In genomic region chr2:70991142-70991541, GRCh38 we compare ENCODE assay signal across 18 cellular contexts. TPM values are rescaled to one million over a fixed set of nuclear protein-coding genes. Genes with fewer than 3 reads are reported as not detected.
DNase-seq lines count a peak whose midpoint lies in the region; ATAC-seq and TF ChIP-seq lines count a peak whose summit lies in the region.
"Had no signal": no experiment of that assay in that cellular context is flagged by ENCODE, and none has a peak within 500 bp of the region (broad histone marks: within the 10 kb centered on the region; RNA-seq: fewer than 3 reads in every experiment).

No MANE protein-coding gene starts in this region.

- H3K9me3 ChIP-seq in MM.1S (replicated peaks; ENCODE audit: insufficient read depth, low read length): no peaks in the 10 kb centered on the region

- H3K4me1 Mint-ChIP-seq in activated naive CD4-positive, alpha-beta T cell treated with anti-CD3 and anti-CD28 coated beads, Interleukin-2, amount 50 U/mL, for 24 hours: peaks cover 34% of the 10 kb centered on the region
- peaks cover 33% of the 10 kb centered on the region for H3K4me1 Mint-ChIP-seq in stimulated activated effector memory CD8-positive, alpha-beta T cell treated with anti-CD3 and anti-CD28 coated beads, Interleukin-12 subunit alpha, Interleukin-12 subunit beta, amount 100 ng/mL, for 72 hours

- TF ChIP-seq CTCF in MM.1S (IDR thresholded peaks at IDR 0.05; ENCODE audit: low read length): no peak

- no peak overlapping the region for H3K4me3 Mint-ChIP-seq in activated naive CD4-positive, alpha-beta T cell treated with anti-CD3 and anti-CD28 coated beads, Interleukin-2, amount 50 U/mL, for 24 hours
- no peak overlapping the region for H3K4me3 Mint-ChIP-seq in stimulated activated effector memory CD8-positive, alpha-beta T cell treated with anti-CD3 and anti-CD28 coated beads, Interleukin-12 subunit alpha, Interleukin-12 subunit beta, amount 100 ng/mL, for 72 hours
- H3K4me3 Mint-ChIP-seq: GM23338 had no signal

- H3K79me2 ChIP-seq in MM.1S (ENCODE audit: low read length): peaks cover 29% of the 10 kb centered on the region

- no peaks in the 10 kb centered on the region for H3K27me3 Mint-ChIP-seq in activated naive CD4-positive, alpha-beta T cell treated with anti-CD3 and anti-CD28 coated beads, Interleukin-2, amount 50 U/mL, for 24 hours

- H3K27ac ChIP-seq in MM.1S (ENCODE audit: low read length): no peak overlapping the region
- H3K27ac ChIP-seq: C4-2B had no signal

- 0 out of 2 replicates have a peak, but pooled peaks cover 6% of the 10 kb centered on the region for H3F3A ChIP-seq in MM.1S (ENCODE audit: insufficient read depth, low read length)

- H3K9me3 Mint-ChIP-seq in activated naive CD4-positive, alpha-beta T cell treated with anti-CD3 and anti-CD28 coated beads, Interleukin-2, amount 50 U/mL, for 24 hours: no peaks in the 10 kb centered on the region
- H3K9me3 Mint-ChIP-seq in stimulated activated effector memory CD8-positive, alpha-beta T cell treated with anti-CD3 and anti-CD28 coated beads, Interleukin-12 subunit alpha, Interleukin-12 subunit beta, amount 100 ng/mL, for 72 hours: no peaks in the 10 kb centered on the region
- H3K9me3 Mint-ChIP-seq: GM23338 had no signal

- H3K4me1 ChIP-seq in MM.1S (ENCODE audit: low read length): peaks cover 11% of the 10 kb centered on the region

- peaks cover 3% of the 10 kb centered on the region; the same call in 1 of the 2 replicates for H4K20me1 ChIP-seq in MM.1S (ENCODE audit: insufficient read depth, low read length)

- H3K4me3 ChIP-seq in H7 (ENCODE audit: insufficient read depth, low read depth, low read length) (no peak overlapping the region), MM.1S (ENCODE audit: low read length) (no peak overlapping the region)
- H3K4me3 ChIP-seq: GM23338 had no signal

- no peaks in the 10 kb centered on the region for H3K9me2 ChIP-seq in MM.1S (replicated peaks; ENCODE audit: insufficient read depth, low read length)

- H3K9ac ChIP-seq in MM.1S (ENCODE audit: low read length): no peak overlapping the region

- peaks cover 7% of the 10 kb centered on the region for H3K36me3 Mint-ChIP-seq in activated naive CD4-positive, alpha-beta T cell treated with anti-CD3 and anti-CD28 coated beads, Interleukin-2, amount 50 U/mL, for 24 hours
- peaks cover 80% of the 10 kb centered on the region for H3K36me3 Mint-ChIP-seq in stimulated activated effector memory CD8-positive, alpha-beta T cell treated with anti-CD3 and anti-CD28 coated beads, Interleukin-12 subunit alpha, Interleukin-12 subunit beta, amount 100 ng/mL, for 72 hours

- H3K27ac Mint-ChIP-seq in activated naive CD4-positive, alpha-beta T cell treated with anti-CD3 and anti-CD28 coated beads, Interleukin-2, amount 50 U/mL, for 24 hours: peak overlapping the region; percentile 41
- peak overlapping the region; percentile 72 for H3K27ac Mint-ChIP-seq in stimulated activated effector memory CD8-positive, alpha-beta T cell treated with anti-CD3 and anti-CD28 coated beads, Interleukin-12 subunit alpha, Interleukin-12 subunit beta, amount 100 ng/mL, for 72 hours
- H3K27ac Mint-ChIP-seq: GM23338 had no signal

- no peak overlapping the region for H3K4me2 ChIP-seq in MM.1S (ENCODE audit: low read depth, low read length)
- H3K4me2 ChIP-seq: GM23338 had no signal

- H3K27me3 ChIP-seq in H7 (ENCODE audit: control insufficient read depth, insufficient read depth, low read length) (no peaks in the 10 kb centered on the region), MM.1S (replicated peaks; ENCODE audit: insufficient read depth, low read length) (no peaks in the 10 kb centered on the region)

- peaks cover 5% of the 10 kb centered on the region for H3K36me3 ChIP-seq in H7 (replicated peaks; ENCODE audit: control insufficient read depth, insufficient read depth, low read length)
- H3K36me3 ChIP-seq in MM.1S (replicated peaks; ENCODE audit: insufficient read depth, low read length): no peaks in the 10 kb centered on the region; the same call in 1 of the 2 replicates

- no peak overlapping the region for H2AFZ ChIP-seq in MM.1S (ENCODE audit: low read length)
- H2AFZ ChIP-seq: GM23338 had no signal

- DNase-seq in activated naive CD4-positive, alpha-beta T cell (lab: John Stamatoyannopoulos, UW): no peak
- DNase-seq in H7 (peak; percentile 4), left lobe of liver (ENCODE audit: low spot score) (peak; percentile 31), T1000 (lab: John Stamatoyannopoulos, UW) (no peak), MV-4-11 (lab: John Stamatoyannopoulos, UW) (no peak), MM.1S (no peak)
- DNase-seq in stimulated activated effector memory CD8-positive, alpha-beta T cell treated with anti-CD3 and anti-CD28 coated beads, Interleukin-12 subunit alpha, Interleukin-12 subunit beta, amount 100 ng/mL, for 72 hours (ENCODE audit: low spot score in 2 of 2): peak in 1 of 2 donors; percentile 43
- DNase-seq: COR-L47, NCI-H1436 treated with DMSO at 0.1 percent for 48 hours, NCI-H2029 treated with DMSO at 0.1 percent for 48 hours, NCI-H2171 treated with DMSO at 0.1 percent for 48 hours, NCI-H446 treated with DMSO at 0.1 percent for 48 hours, NCI-H748 treated with DMSO at 0.1 percent for 48 hours had no signal

- ATAC-seq in left lobe of liver: no peak
- no peak for ATAC-seq in stimulated activated effector memory CD8-positive, alpha-beta T cell treated with anti-CD3 and anti-CD28 coated beads, Interleukin-12 subunit alpha, Interleukin-12 subunit beta, amount 100 ng/mL, for 72 hours
- ATAC-seq: GM23338, Panc1 had no signal

RNA-seq across cellular contexts. Expression of gene TEX261, which starts 3.5 kb away (rescaled TPM):
- total RNA-seq in H7 (2014; rRNA removed; shearing (Covaris generic)): 13.4 and 13.5 TPM in 2 replicates
- 36.4 TPM for total RNA-seq in left lobe of liver

RNA-seq across cellular contexts. Expression of gene ANKRD53, which starts 12.7 kb away (rescaled TPM):
- not detected in 2 replicates for total RNA-seq in H7 (2014; rRNA removed; shearing (Covaris generic))
- total RNA-seq in left lobe of liver: 0.35 TPM
- total RNA-seq: Daoy had no signal

RNA-seq across cellular contexts. Expression of gene ATP6V1B1, which starts 55.4 kb away (rescaled TPM):
- total RNA-seq in H7 (2014; rRNA removed; shearing (Covaris generic)): 0.14 TPM in 1 of 2 replicates, not detected in the other
- not detected for total RNA-seq in left lobe of liver
- total RNA-seq: GM23338 had no signal

Comparison
In these comparisons a context has a peak if more than half of its experiments do, and no peak if none do; other contexts are left out.
1. DNase-seq: peak in H7 (single experiment) and left lobe of liver (single experiment); none in activated naive CD4-positive, alpha-beta T cell (0 of 4), T1000 (single experiment), MV-4-11 (single experiment) and MM.1S (single experiment).